In genomic region chr5:142915840-142916424, GRCh38 we compare ENCODE assay signal across 8 cellular contexts.
DNase-seq lines count a peak whose midpoint lies in the region; ATAC-seq and TF ChIP-seq lines count a peak whose summit lies in the region.

No MANE protein-coding gene starts in this region.

- intact Hi-C loops in MCF 10A (cut with micrococcal nuclease) (loop anchor here (1.0 kb wide), 2 partner anchors 28 to 199 kb away; no protein-coding TSS in a partner anchor), breast epithelium (cut with DNase I; ENCODE audit: low total_unique reads) (no loop called here)

- POLR2A ChIA-PET in MCF 10A (lab: Yijun Ruan, JAX) = interaction anchor here (1.0 to 1.6 kb wide), 2 partner anchors 10 to 12 kb away, joined by 5 to 12 read pairs; no protein-coding TSS in a partner anchor
- POLR2A ChIA-PET in activated CD8-positive, alpha-beta T cell treated with anti-CD3 and anti-CD28 coated beads, Interleukin-2, amount 10 ng/mL, durations not matched to agents 7 days and 5 days (lab: Charles Lee) = interaction anchor here (0.6 kb wide), 1 partner anchor 43 kb away, joined by 3 read pairs; no protein-coding TSS in a partner anchor

- peak; percentile 79 for TF ChIP-seq CTCF in MCF 10A (IDR thresholded peaks at IDR 0.05; ENCODE audit: unreplicated experiment)
- TF ChIP-seq CTCF in breast epithelium (IDR thresholded peaks at IDR 0.05) = peak in 1 of 3 donors; percentile 43
- TF ChIP-seq CTCF in NB4 (IDR thresholded peaks at IDR 0.05; ENCODE audit: low read depth, low read length) = peak; percentile 70

- H3K27ac Mint-ChIP-seq in MCF 10A (ENCODE audit: low read depth, unreplicated experiment) = no peak overlapping the region
- no peak overlapping the region for H3K27ac Mint-ChIP-seq in activated CD8-positive, alpha-beta T cell treated with anti-CD3 and anti-CD28 coated beads, Interleukin-2, amount 10 ng/mL, durations not matched to agents 7 days and 5 days
- H3K27ac Mint-ChIP-seq in activated T-helper 17 cell treated with anti-CD3 and anti-CD28 coated beads, Interleukin-2, amount 50 U/mL, for 72 hours = no peak overlapping the region

- CTCF ChIA-PET in MCF 10A (lab: Yijun Ruan, JAX) = interaction anchor here (0.5 to 13.0 kb wide), 49 partner anchors 8 to 1231 kb away, joined by 3 to 180 read pairs (median 4); no protein-coding TSS in a partner anchor
- CTCF ChIA-PET in activated CD8-positive, alpha-beta T cell treated with anti-CD3 and anti-CD28 coated beads, Interleukin-2, amount 10 ng/mL, durations not matched to agents 7 days and 5 days (lab: Charles Lee) = interaction anchor here (0.8 to 3.0 kb wide), 7 partner anchors 27 to 203 kb away, joined by 3 to 14 read pairs (median 6); no protein-coding TSS in a partner anchor

- no peaks in the 10 kb centered on the region for H3K27me3 ChIP-seq in breast epithelium
- no peaks in the 10 kb centered on the region for H3K27me3 ChIP-seq in HAP-1 (ENCODE audit: low read depth)

- DNase-seq in MCF 10A (ENCODE audit: unreplicated experiment) = peak; percentile 78
- no peak for DNase-seq in breast epithelium (ENCODE audit: low spot score in 2 of 2)
- DNase-seq in HAP-1 (ENCODE audit: low spot score in 2 of 2) = peak; percentile 23 to 63
- peak; percentile 65 for DNase-seq in NB4 (ENCODE audit: low read depth)
- DNase-seq in activated CD8-positive, alpha-beta T cell treated with anti-CD3 and anti-CD28 coated beads, Interleukin-2, amount 10 ng/mL, durations not matched to agents 7 days and 5 days = peak; percentile 27
- peak; percentile 57 for DNase-seq in left lobe of liver (ENCODE audit: low spot score)
- DNase-seq in COLO829 (ENCODE audit: low spot score) = no peak

- BruUV-seq in MCF 10A (replicated peaks; lab: Mats Ljungman, UMichigan) = no TSS peak

- in situ Hi-C loops in HAP-1 (cut with MboI; ENCODE audit: low sequenced_read_pairs) = no loop called here

- no peaks in the 10 kb centered on the region for H3K9me3 Mint-ChIP-seq in MCF 10A (ENCODE audit: unreplicated experiment)
- H3K9me3 Mint-ChIP-seq in activated CD8-positive, alpha-beta T cell treated with anti-CD3 and anti-CD28 coated beads, Interleukin-2, amount 10 ng/mL, durations not matched to agents 7 days and 5 days (ENCODE audit: insufficient read depth) = no peaks in the 10 kb centered on the region
- H3K9me3 Mint-ChIP-seq in activated T-helper 17 cell treated with anti-CD3 and anti-CD28 coated beads, Interleukin-2, amount 50 U/mL, for 72 hours = no peaks in the 10 kb centered on the region

- H3K27ac ChIP-seq in breast epithelium = no peak overlapping the region

- no peak overlapping the region for H3K4me3 Mint-ChIP-seq in MCF 10A (ENCODE audit: unreplicated experiment)
- no peak overlapping the region for H3K4me3 Mint-ChIP-seq in activated CD8-positive, alpha-beta T cell treated with anti-CD3 and anti-CD28 coated beads, Interleukin-2, amount 10 ng/mL, durations not matched to agents 7 days and 5 days
- no peak overlapping the region for H3K4me3 Mint-ChIP-seq in activated T-helper 17 cell treated with anti-CD3 and anti-CD28 coated beads, Interleukin-2, amount 50 U/mL, for 72 hours

- peaks cover 21% of the 10 kb centered on the region for H3K36me3 Mint-ChIP-seq in MCF 10A (ENCODE audit: insufficient read depth, unreplicated experiment)
- peaks cover 17% of the 10 kb centered on the region for H3K36me3 Mint-ChIP-seq in activated CD8-positive, alpha-beta T cell treated with anti-CD3 and anti-CD28 coated beads, Interleukin-2, amount 10 ng/mL, durations not matched to agents 7 days and 5 days (ENCODE audit: low read depth)
- peaks cover 30% of the 10 kb centered on the region for H3K36me3 Mint-ChIP-seq in activated T-helper 17 cell treated with anti-CD3 and anti-CD28 coated beads, Interleukin-2, amount 50 U/mL, for 72 hours (ENCODE audit: low read depth)

- no peaks in the 10 kb centered on the region for H3K27me3 Mint-ChIP-seq in MCF 10A (ENCODE audit: insufficient read depth, unreplicated experiment)
- H3K27me3 Mint-ChIP-seq in activated CD8-positive, alpha-beta T cell treated with anti-CD3 and anti-CD28 coated beads, Interleukin-2, amount 10 ng/mL, durations not matched to agents 7 days and 5 days (ENCODE audit: low read depth) = no peaks in the 10 kb centered on the region
- H3K27me3 Mint-ChIP-seq in activated T-helper 17 cell treated with anti-CD3 and anti-CD28 coated beads, Interleukin-2, amount 50 U/mL, for 72 hours = no peaks in the 10 kb centered on the region

- no peak for ATAC-seq in activated CD8-positive, alpha-beta T cell treated with anti-CD3 and anti-CD28 coated beads, Interleukin-2, amount 10 ng/mL, durations not matched to agents 7 days and 5 days
- ATAC-seq in left lobe of liver = peak; percentile 87
- ATAC-seq in activated T-helper 17 cell treated with anti-CD3 and anti-CD28 coated beads, Interleukin-2, amount 50 U/mL, for 72 hours (replicated peaks) = no peak

- H3K4me1 ChIP-seq in breast epithelium (no peaks in the 10 kb centered on the region), HAP-1 (peaks cover 11% of the 10 kb centered on the region)

- H3K4me1 Mint-ChIP-seq in MCF 10A (ENCODE audit: insufficient read depth, unreplicated experiment) = peaks cover 7% of the 10 kb centered on the region
- no peaks in the 10 kb centered on the region for H3K4me1 Mint-ChIP-seq in activated CD8-positive, alpha-beta T cell treated with anti-CD3 and anti-CD28 coated beads, Interleukin-2, amount 10 ng/mL, durations not matched to agents 7 days and 5 days (ENCODE audit: low read depth)
- no peaks in the 10 kb centered on the region for H3K4me1 Mint-ChIP-seq in activated T-helper 17 cell treated with anti-CD3 and anti-CD28 coated beads, Interleukin-2, amount 50 U/mL, for 72 hours

- H3K4me3 ChIP-seq in breast epithelium (no peak overlapping the region), HAP-1 (no peak overlapping the region), NB4 (ENCODE audit: low read depth, low read length) (no peak overlapping the region)

- no peak for TF ChIP-seq POLR2A in breast epithelium (IDR thresholded peaks at IDR 0.05)
- no peak for TF ChIP-seq POLR2A in NB4 (IDR thresholded peaks at IDR 0.05; ENCODE audit: extremely low read depth, insufficient read length)

- H3K9me3 ChIP-seq in breast epithelium (no peaks in the 10 kb centered on the region), HAP-1 (no peaks in the 10 kb centered on the region)

- H3K36me3 ChIP-seq in breast epithelium (no peaks in the 10 kb centered on the region), HAP-1 (replicated peaks) (no peaks in the 10 kb centered on the region)

Comparison
In these comparisons a context has a peak if more than half of its experiments do, and no peak if none do; other contexts are left out.
1. DNase-seq: peak in MCF 10A (single experiment), HAP-1 (2 of 2), NB4 (single experiment), activated CD8-positive, alpha-beta T cell treated with anti-CD3 and anti-CD28 coated beads, Interleukin-2, amount 10 ng/mL, durations not matched to agents 7 days and 5 days (single experiment) and left lobe of liver (single experiment); none in breast epithelium (0 of 2) and COLO829 (single experiment).